9 cellular contexts compared by ENCODE assay signal in the genomic region with DNA sequence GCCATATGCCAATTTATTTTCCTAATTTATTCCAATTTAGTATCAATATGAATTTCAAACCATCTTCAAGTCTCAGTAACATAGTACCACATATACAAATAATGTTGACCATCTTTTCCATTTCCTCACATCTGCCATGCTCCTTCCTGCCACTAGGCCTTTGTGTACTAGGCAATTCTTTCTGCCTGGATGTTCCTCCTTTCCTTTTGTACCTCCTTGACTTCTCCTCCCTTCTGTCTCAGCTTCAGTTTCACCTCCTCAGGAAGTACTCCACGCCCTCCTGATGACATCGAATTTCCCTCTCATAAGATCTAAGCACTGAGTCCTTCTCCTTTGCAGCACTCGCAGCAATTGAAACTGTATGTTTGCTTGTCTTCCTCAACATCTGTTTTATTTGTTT. TPM values are rescaled to one million over a fixed set of nuclear protein-coding genes. Genes with fewer than 3 reads are reported as not detected.
DNase-seq lines count a peak whose midpoint lies in the region; ATAC-seq and TF ChIP-seq lines count a peak whose summit lies in the region.
"Had no signal": no experiment of that assay in that cellular context is flagged by ENCODE, and none has a peak within 500 bp of the region (broad histone marks: within the 10 kb centered on the region; RNA-seq: fewer than 3 reads in every experiment).

No MANE protein-coding gene starts in this region.

- no peak overlapping the region for H3K4me3 ChIP-seq in thyroid gland (replicated peaks in 1 of 3)
- H3K4me3 ChIP-seq in CD8-positive, alpha-beta memory T cell (ENCODE audit: low read length) = no peak overlapping the region
- H3K4me3 ChIP-seq: A549 had no signal

- CTCF ChIA-PET in CD8-positive, alpha-beta memory T cell (lab: Charles Lee) = no interaction called here

- peak overlapping the region; percentile 4 to 39 (median 28) for H3K27ac ChIP-seq in thyroid gland
- no peak overlapping the region for H3K27ac ChIP-seq in CD8-positive, alpha-beta memory T cell (ENCODE audit: low read depth, low read length)
- H3K27ac ChIP-seq: A549 had no signal

- peaks cover 20% of the 10 kb centered on the region for H3K27me3 Mint-ChIP-seq in T-helper 2 cell treated with Interferon-gamma antibody and Interleukin-4, amounts not matched to agents 5 μg/mL and 100 μg/mL, for 36 hours (ENCODE audit: low read depth)
- peaks cover 0 to 1% of the 10 kb centered on the region in 2 donors for H3K27me3 Mint-ChIP-seq in CD8-positive, alpha-beta memory T cell

- no peak for TF ChIP-seq POLR2A in thyroid gland (IDR thresholded peaks at IDR 0.05)

- peak; percentile 11 for ATAC-seq in left ventricle myocardium superior
- ATAC-seq: A549 had no signal

- intact Hi-C loops in left ventricle myocardium superior (cut with micrococcal nuclease) = loop anchor here (5.0 kb wide), 1 partner anchor 53 kb away; a partner anchor contains a TSS
- intact Hi-C loops in thyroid gland (cut with DNase I) = no loop called here

- WGBS in thyroid gland, 2 donors = 73 to 83% methylated on average over 3 of the region's 3 CpGs

- no peaks in the 10 kb centered on the region for H3K27me3 ChIP-seq in thyroid gland
- no peaks in the 10 kb centered on the region for H3K27me3 ChIP-seq in CD8-positive, alpha-beta memory T cell (ENCODE audit: insufficient read depth, low read length, poor library complexity, severe bottlenecking)

- peak overlapping the region; percentile 35 for H3K4me3 Mint-ChIP-seq in T-helper 2 cell treated with Interferon-gamma antibody and Interleukin-4, amounts not matched to agents 5 μg/mL and 100 μg/mL, for 36 hours
- H3K4me3 Mint-ChIP-seq in CD8-positive, alpha-beta memory T cell = peak overlapping the region in 1 of 7 donors; percentile 29

- H3K36me3 Mint-ChIP-seq in T-helper 2 cell treated with Interferon-gamma antibody and Interleukin-4, amounts not matched to agents 5 μg/mL and 100 μg/mL, for 36 hours (ENCODE audit: low read depth) = no peaks in the 10 kb centered on the region
- peaks cover 0 to 2% (median 0%) of the 10 kb centered on the region in 3 donors for H3K36me3 Mint-ChIP-seq in CD8-positive, alpha-beta memory T cell

- H3K4me1 ChIP-seq in thyroid gland = peaks cover 26 to 30% of the 10 kb centered on the region in 2 donors
- no peaks in the 10 kb centered on the region for H3K4me1 ChIP-seq in CD8-positive, alpha-beta memory T cell (ENCODE audit: insufficient read depth, low read length)
- H3K4me1 ChIP-seq: A549 had no signal

- no peaks in the 10 kb centered on the region for H3K9me3 Mint-ChIP-seq in T-helper 2 cell treated with Interferon-gamma antibody and Interleukin-4, amounts not matched to agents 5 μg/mL and 100 μg/mL, for 36 hours
- H3K9me3 Mint-ChIP-seq in CD8-positive, alpha-beta memory T cell = peaks cover 0 to 2% (median 0%) of the 10 kb centered on the region in 5 donors

- TF ChIP-seq CTCF in thyroid gland (IDR thresholded peaks at IDR 0.05) = peak in 3 of 6 experiments; percentile 18 to 27 (median 19)

- POLR2A ChIA-PET in CD8-positive, alpha-beta memory T cell (lab: Charles Lee) = no interaction called here

- no peaks in the 10 kb centered on the region for H3K9me3 ChIP-seq in thyroid gland
- no peaks in the 10 kb centered on the region for H3K9me3 ChIP-seq in CD8-positive, alpha-beta memory T cell (ENCODE audit: low read length)
- H3K9me3 ChIP-seq: A549 had no signal

- peaks cover 29% of the 10 kb centered on the region for H3K4me1 Mint-ChIP-seq in T-helper 2 cell treated with Interferon-gamma antibody and Interleukin-4, amounts not matched to agents 5 μg/mL and 100 μg/mL, for 36 hours (ENCODE audit: low read depth)
- peaks cover 19 to 40% (median 19%) of the 10 kb centered on the region in 3 donors for H3K4me1 Mint-ChIP-seq in CD8-positive, alpha-beta memory T cell

- peak overlapping the region; percentile 7 for H3K27ac Mint-ChIP-seq in T-helper 2 cell treated with Interferon-gamma antibody and Interleukin-4, amounts not matched to agents 5 μg/mL and 100 μg/mL, for 36 hours
- H3K27ac Mint-ChIP-seq in CD8-positive, alpha-beta memory T cell = peak overlapping the region in 3 of 8 donors; percentile 69 to 88 (median 81)

- no peaks in the 10 kb centered on the region for H3K36me3 ChIP-seq in thyroid gland
- no peaks in the 10 kb centered on the region for H3K36me3 ChIP-seq in CD8-positive, alpha-beta memory T cell (ENCODE audit: insufficient read depth, low read length)

- DNase-seq in SHP77 treated with DMSO at 0.1 percent for 48 hours (lab: John Stamatoyannopoulos, UW) (peak; percentile 50), SHP77 (lab: John Stamatoyannopoulos, UW) (no peak), left ventricle myocardium superior (no peak), thyroid gland (no peak), GM19240 (ENCODE audit: insufficient read length, low spot score) (no peak)
- no peak for DNase-seq in T-helper 2 cell treated with Interferon-gamma antibody and Interleukin-4, amounts not matched to agents 5 μg/mL and 100 μg/mL, for 36 hours (ENCODE audit: low spot score)
- DNase-seq in activated CD4-positive, alpha-beta T cell treated with anti-CD3 and anti-CD28 coated beads, Interleukin-2, amount 50 U/mL, for 48 hours = no peak
- no peak for DNase-seq in CD8-positive, alpha-beta memory T cell

RNA-seq across cellular contexts. Expression of a gene that starts 53.9 kb away (rescaled TPM):
- total RNA-seq in left ventricle myocardium superior (51.4 TPM), thyroid gland (10 to 100 TPM; 51.0 to 78.6 (median 65.7) TPM)
- total RNA-seq in CD8-positive, alpha-beta memory T cell = under 1 TPM; 0.31 to 0.85 TPM
- polyA plus RNA-seq in CD8-positive, alpha-beta memory T cell = not detected

Comparison
In these comparisons a context has a peak if more than half of its experiments do, and no peak if none do; other contexts are left out.
1. RNA of a gene that starts 53.9 kb away (total RNA-seq): 51.0 to 78.6 TPM in thyroid gland and 51.4 TPM in left ventricle myocardium superior (single experiment); 0.31 to 0.85 TPM in CD8-positive, alpha-beta memory T cell; every median in the first group is over 10 times any median in the second.